Comparison of ENCODE assay signal across 17 cellular contexts in the genomic region with DNA sequence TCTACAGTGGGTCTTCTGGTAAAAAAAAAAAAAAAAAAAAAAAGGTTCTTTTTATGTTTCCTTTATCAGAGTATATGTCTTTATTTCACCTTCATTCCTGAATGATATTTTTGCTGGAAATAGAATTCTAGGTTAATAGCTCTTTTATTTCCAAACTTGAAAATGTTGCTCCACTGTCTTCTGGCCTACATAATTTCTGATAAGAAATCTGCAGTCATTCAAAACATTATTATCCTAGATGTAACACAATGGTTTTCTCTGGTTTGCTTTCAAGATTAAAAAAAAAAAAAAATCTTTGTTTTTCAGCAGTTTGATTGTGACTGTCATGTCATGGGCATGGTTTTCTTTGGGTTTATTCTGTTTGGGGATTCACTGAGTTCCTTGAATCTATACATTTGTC.
"Had no signal": no experiment of that assay in that cellular context is flagged by ENCODE, and none has a peak within 500 bp of the region (broad histone marks: within the 10 kb centered on the region; RNA-seq: fewer than 3 reads in every experiment).

No MANE protein-coding gene starts in this region.

- H3K9me3 ChIP-seq: suprapubic skin, thyroid gland had no signal

- H3K27ac ChIP-seq: esophagus squamous epithelium, gastroesophageal sphincter, right atrium auricular region, suprapubic skin, thyroid gland had no signal

- FAIRE-seq: small intestine, urothelium cell line had no signal

- H3K4me1 ChIP-seq: esophagus squamous epithelium, gastroesophageal sphincter, right atrium auricular region, suprapubic skin, thyroid gland had no signal

- ATAC-seq: gastroesophageal sphincter; left lobe of liver; naive thymus-derived CD4-positive, alpha-beta T cell; stimulated activated naive CD8-positive, alpha-beta T cell treated with anti-CD3 and anti-CD28 coated beads, Interleukin-15, Interleukin-2, amounts not matched to agents 100 U/mL and 50 U/mL, for 24 hours had no signal

- H3K36me3 ChIP-seq: thyroid gland had no signal

- H3K27me3 ChIP-seq: esophagus squamous epithelium, gastroesophageal sphincter, right atrium auricular region, suprapubic skin, thyroid gland had no signal

- DNase-seq: dermis blood vessel endothelial cell; esophagus squamous epithelium; foreskin fibroblast; glutamatergic neuron; islet precursor cell; mammary epithelial cell; naive thymus-derived CD4-positive, alpha-beta T cell; nephron progenitor cell; small intestine; stimulated activated CD4-positive, alpha-beta T cell treated with anti-CD3 and anti-CD28 coated beads, Interleukin-12 subunit alpha, Interleukin-12 subunit beta, amount 100 ng/mL, for 4 hours; stimulated activated naive CD8-positive, alpha-beta T cell treated with anti-CD3 and anti-CD28 coated beads, Interleukin-15, Interleukin-2, amounts not matched to agents 100 U/mL and 50 U/mL, for 24 hours; thyroid gland had no signal

- H3K4me3 ChIP-seq: esophagus squamous epithelium, gastroesophageal sphincter, right atrium auricular region, suprapubic skin, thyroid gland had no signal
